In genomic region chr2:42832289-42832634, GRCh38 we compare ENCODE assay signal across 29 cellular contexts. TPM values are rescaled to one million over a fixed set of nuclear protein-coding genes. Genes with fewer than 3 reads are reported as not detected.
"Had no signal": no experiment of that assay in that cellular context is flagged by ENCODE, and none has a peak within 500 bp of the region (broad histone marks: within the 10 kb centered on the region; RNA-seq: fewer than 3 reads in every experiment).

No MANE protein-coding gene starts in this region.

- H3K27me3 ChIP-seq: colonic mucosa, esophagus squamous epithelium, gastrocnemius medialis, heart right ventricle had no signal

- H3K27ac Mint-ChIP-seq: dendritic cell treated with granulocyte-macrophage colony-stimulating factor and Interleukin-4, amounts not matched to agents 40 ng/mL and 50 ng/mL, for 4 days; effector memory CD8-positive, alpha-beta T cell; endodermal cell; mesothelial cell of epicardium had no signal

- DNase-seq: colonic mucosa; cortex of kidney; effector CD8-positive, alpha-beta T cell; effector memory CD8-positive, alpha-beta T cell; erythroblast; esophagus squamous epithelium; foreskin fibroblast; foreskin melanocyte; gastrocnemius medialis; glutamatergic neuron; heart right ventricle; hippocampal formation; left cardiac atrium; left lung; left ventricle myocardium superior; lower lobe of right lung; mesenchymal stem cell; mucosa of descending colon had no signal

- H3K4me3 Mint-ChIP-seq: dendritic cell treated with granulocyte-macrophage colony-stimulating factor and Interleukin-4, amounts not matched to agents 40 ng/mL and 50 ng/mL, for 4 days; effector memory CD8-positive, alpha-beta T cell; endodermal cell; mesothelial cell of epicardium had no signal

- H3K27ac ChIP-seq: colonic mucosa, epithelial cell of prostate, esophagus squamous epithelium, gastrocnemius medialis, heart right ventricle, left lung, lower lobe of right lung had no signal

- ATAC-seq: effector memory CD8-positive, alpha-beta T cell; esophagus mucosa; gastrocnemius medialis; heart right ventricle; left cardiac atrium; left lung; left ventricle myocardium superior; lower lobe of right lung; mucosa of descending colon had no signal

- H3K4me3 ChIP-seq: colonic mucosa, esophagus squamous epithelium, gastrocnemius medialis, heart right ventricle, left lung, lower lobe of right lung, mucosa of descending colon had no signal

- H3K9me3 Mint-ChIP-seq: dendritic cell treated with granulocyte-macrophage colony-stimulating factor and Interleukin-4, amounts not matched to agents 40 ng/mL and 50 ng/mL, for 4 days; effector memory CD8-positive, alpha-beta T cell had no signal

- H3K9me3 ChIP-seq: colonic mucosa, esophagus squamous epithelium, gastrocnemius medialis, heart right ventricle, left lung, lower lobe of right lung, mucosa of descending colon had no signal

- H3K36me3 ChIP-seq: colonic mucosa, esophagus squamous epithelium, gastrocnemius medialis, heart right ventricle, left lung, lower lobe of right lung had no signal

- FAIRE-seq: endometrium, keratinocyte had no signal

RNA-seq across cellular contexts. Expression of gene HAAO, which starts 39.9 kb away (rescaled TPM):
- total RNA-seq: dermis microvascular lymphatic vessel endothelial cell, glomerular endothelial cell, lung microvascular endothelial cell, myocyte had no signal
